In the genomic region with DNA sequence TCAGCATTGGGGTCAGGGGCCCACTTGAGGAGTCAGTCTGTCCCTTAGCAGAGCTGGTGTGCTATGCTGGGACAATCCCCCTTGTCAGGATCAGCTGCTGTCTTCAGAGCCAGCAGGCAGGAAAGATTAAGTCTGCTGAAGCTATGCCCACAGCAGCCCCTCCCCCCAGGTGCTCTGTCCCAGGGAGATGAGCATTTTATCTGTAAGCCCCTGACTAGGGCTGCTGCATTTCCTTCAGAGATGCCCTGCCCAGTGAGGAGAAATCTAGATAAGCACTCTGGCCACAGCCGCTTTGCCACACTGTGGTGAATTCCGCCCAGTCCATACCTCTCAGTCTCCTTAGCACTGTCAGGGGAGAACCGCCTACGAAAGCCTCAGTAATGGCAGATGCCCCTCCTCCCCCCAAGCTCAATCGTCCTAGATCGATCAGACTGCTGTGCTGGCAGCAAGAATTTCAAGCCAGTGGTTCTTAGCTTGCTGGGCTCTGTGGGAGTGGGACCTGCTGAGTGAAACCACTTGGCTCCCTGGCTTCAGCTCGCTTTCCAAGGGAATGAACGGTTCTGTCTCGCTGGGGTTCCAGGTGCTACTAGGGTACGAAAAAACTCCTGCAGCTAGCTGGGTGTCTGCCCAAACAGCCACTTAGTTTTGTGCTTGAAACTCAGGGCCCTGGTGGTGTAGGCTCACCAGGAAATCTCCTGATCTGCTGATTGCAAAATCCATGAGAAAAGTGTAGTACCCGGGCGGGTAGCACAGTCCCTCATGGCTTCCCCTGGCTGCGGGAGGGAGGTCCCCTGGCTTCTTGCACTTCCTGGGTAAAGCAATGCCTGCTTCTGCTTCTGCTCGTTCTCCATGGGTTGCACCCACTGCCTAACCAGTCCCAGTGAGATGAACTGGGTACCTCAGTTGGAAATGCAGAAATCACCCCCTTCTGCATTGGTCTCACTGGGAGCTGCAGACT, we compare ENCODE assay signal across 14 cellular contexts. TPM values are rescaled to one million over a fixed set of nuclear protein-coding genes. Genes with fewer than 3 reads are reported as not detected.
DNase-seq lines count a peak whose midpoint lies in the region; ATAC-seq and TF ChIP-seq lines count a peak whose summit lies in the region.
"Had no signal": no experiment of that assay in that cellular context is flagged by ENCODE, and none has a peak within 500 bp of the region (broad histone marks: within the 10 kb centered on the region; RNA-seq: fewer than 3 reads in every experiment).

No MANE protein-coding gene starts in this region.

- no peak for TF ChIP-seq CTCF in HL-60 (IDR thresholded peaks at IDR 0.05; ENCODE audit: insufficient read depth, low read length)
- TF ChIP-seq CTCF in progenitor cell of endocrine pancreas (IDR thresholded peaks at IDR 0.05; ENCODE audit: unreplicated experiment): no peak

- H3K4me1 ChIP-seq in NT2/D1 (ENCODE audit: insufficient read depth, insufficient read length): peaks cover 2% of the 10 kb centered on the region
- H3K4me1 ChIP-seq: prostate gland had no signal

- H3K4me3 Mint-ChIP-seq in progenitor cell of endocrine pancreas (ENCODE audit: low read depth): peak overlapping the region; percentile 10
- H3K4me3 Mint-ChIP-seq: activated naive CD4-positive, alpha-beta T cell treated with anti-CD3 and anti-CD28 coated beads, Interleukin-2, amount 50 U/mL, for 24 hours had no signal

- peaks cover 24% of the 10 kb centered on the region for H3K4me1 Mint-ChIP-seq in progenitor cell of endocrine pancreas (ENCODE audit: low read depth)
- H3K4me1 Mint-ChIP-seq: activated naive CD4-positive, alpha-beta T cell treated with anti-CD3 and anti-CD28 coated beads, Interleukin-2, amount 50 U/mL, for 24 hours had no signal

- H3K9ac ChIP-seq in NT2/D1 (ENCODE audit: insufficient read length, low read depth): peak overlapping the region; percentile 9

- no peaks in the 10 kb centered on the region for H3K27me3 ChIP-seq in HL-60 (ENCODE audit: insufficient read depth, poor library complexity, severe bottlenecking)
- H3K27me3 ChIP-seq in NT2/D1 (ENCODE audit: insufficient read depth, insufficient read length): no peaks in the 10 kb centered on the region

- DNase-seq in HL-60 (ENCODE audit: low read depth in 1 of 2, low spot score in 1 of 2) (peak; percentile 30 to 95), NT2/D1 (ENCODE audit: low read depth, low spot score) (no peak), ecto neural progenitor cell (ENCODE audit: low spot score) (peak; percentile 57), progenitor cell of endocrine pancreas (ENCODE audit: low spot score, unreplicated experiment) (peak; percentile 19), iPS-NIHi11 (ENCODE audit: low spot score) (no peak)
- DNase-seq: activated CD4-positive, alpha-beta T cell treated with anti-CD3 and anti-CD28 coated beads, Interleukin-2, amount 50 U/mL, for 1 hour; cortex of kidney; DMS153; NCI-H510A; stimulated activated CD4-positive, alpha-beta T cell treated with anti-CD3 and anti-CD28 coated beads, Interleukin-4, amount 100 ng/mL, for 1 hour had no signal

- no peak for ATAC-seq in GM21619 (IDR thresholded peaks at IDR 0.05; ENCODE audit: unreplicated experiment)
- no peak for ATAC-seq in HG03025 (IDR thresholded peaks at IDR 0.05; ENCODE audit: low FRiP score, unreplicated experiment)

- no peaks in the 10 kb centered on the region for H3K36me3 Mint-ChIP-seq in progenitor cell of endocrine pancreas (ENCODE audit: insufficient read depth)
- H3K36me3 Mint-ChIP-seq: activated naive CD4-positive, alpha-beta T cell treated with anti-CD3 and anti-CD28 coated beads, Interleukin-2, amount 50 U/mL, for 24 hours had no signal

- H3K9me3 Mint-ChIP-seq in progenitor cell of endocrine pancreas (ENCODE audit: low read depth): peaks cover 7% of the 10 kb centered on the region
- H3K9me3 Mint-ChIP-seq: activated naive CD4-positive, alpha-beta T cell treated with anti-CD3 and anti-CD28 coated beads, Interleukin-2, amount 50 U/mL, for 24 hours had no signal

- no peaks in the 10 kb centered on the region for H3K36me3 ChIP-seq in NT2/D1 (ENCODE audit: insufficient read depth, insufficient read length, low read length)
- H3K36me3 ChIP-seq: prostate gland had no signal

- H3K27ac Mint-ChIP-seq in progenitor cell of endocrine pancreas: peak overlapping the region; percentile 18
- H3K27ac Mint-ChIP-seq: activated naive CD4-positive, alpha-beta T cell treated with anti-CD3 and anti-CD28 coated beads, Interleukin-2, amount 50 U/mL, for 24 hours had no signal

- H3K27me3 Mint-ChIP-seq in progenitor cell of endocrine pancreas: peaks cover 5% of the 10 kb centered on the region

- H3K4me3 ChIP-seq in HL-60 (replicated peaks; ENCODE audit: insufficient read depth, low read length) (peak overlapping the region; percentile 1; the same call in 1 of the 2 replicates), NT2/D1 (ENCODE audit: insufficient read length, low read depth) (no peak overlapping the region)
- H3K4me3 ChIP-seq: prostate gland had no signal

- H3K9me3 ChIP-seq in NT2/D1 (ENCODE audit: insufficient read depth, low read length): peaks cover 3% of the 10 kb centered on the region; the same call in 1 of the 2 replicates
- H3K9me3 ChIP-seq: prostate gland had no signal

- peak overlapping the region; percentile 92 for H3K27ac ChIP-seq in HL-60 (replicated peaks)
- H3K27ac ChIP-seq: prostate gland had no signal

RNA-seq across cellular contexts. Expression of gene TP53BP2, which starts 25.1 kb away (rescaled TPM):
- 57.9 and 59.2 TPM in 2 replicates for total RNA-seq in progenitor cell of endocrine pancreas

Comparison
In these comparisons a context has a peak if more than half of its experiments do, and no peak if none do; other contexts are left out.
1. DNase-seq: peak in HL-60 (2 of 2), ecto neural progenitor cell (single experiment) and progenitor cell of endocrine pancreas (single experiment); none in NT2/D1 (single experiment) and iPS-NIHi11 (single experiment).